ENCODE assay signal across 1 cellular context in the genomic region with DNA sequence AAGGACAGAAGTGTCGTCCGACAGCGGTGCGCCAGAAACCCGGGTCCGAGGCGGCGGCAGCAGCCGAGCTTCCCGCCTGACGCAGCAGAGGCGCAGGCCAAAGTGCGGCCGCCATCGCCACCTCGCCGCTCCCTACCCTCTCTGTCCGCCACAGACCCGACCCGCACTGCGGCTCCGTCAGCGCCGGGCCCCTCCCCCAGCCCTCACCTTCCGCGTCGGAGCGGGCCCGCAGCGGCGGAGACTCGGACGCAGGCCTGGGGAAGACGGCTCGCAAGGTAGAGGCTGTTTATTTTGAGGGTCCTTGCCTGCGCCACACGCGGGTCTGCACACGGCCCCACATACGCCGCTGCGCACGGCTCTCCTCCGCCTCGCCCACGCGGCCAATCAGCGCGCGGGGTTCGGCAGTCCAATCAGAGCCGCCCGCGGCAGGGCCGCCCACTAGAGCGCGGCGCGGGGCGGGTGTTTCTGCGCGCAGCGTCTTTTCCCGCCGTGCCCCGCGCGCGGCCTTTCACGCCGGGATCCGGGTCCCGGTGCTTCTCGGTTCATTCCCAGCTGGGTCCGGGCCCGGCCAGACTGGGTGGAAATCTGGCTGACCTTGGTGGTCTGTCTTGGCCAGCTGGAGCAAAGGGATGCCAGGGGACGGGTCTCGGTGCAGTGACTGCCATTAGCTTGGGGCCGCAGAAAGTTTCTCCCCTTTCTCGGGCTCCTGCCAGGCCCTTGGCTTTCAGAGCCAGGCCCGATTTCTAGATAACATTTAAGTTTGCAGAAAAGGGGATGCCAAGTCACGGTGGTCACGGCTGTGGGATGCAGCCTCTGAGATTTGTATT.
TF ChIP-seq lines count a peak whose summit lies in the region.

A gene (minus strand): TSS at position 328 of the 827 bp plus-strand sequence. CDS start 12,139 bp downstream, outside the sequence.

TF ChIP-seq in GM12878, 131 proteins besides CTCF, POLR2A, EP300 and RAD21 (continued from another document and continues in another):
- TF ChIP-seq, protein P1, sequence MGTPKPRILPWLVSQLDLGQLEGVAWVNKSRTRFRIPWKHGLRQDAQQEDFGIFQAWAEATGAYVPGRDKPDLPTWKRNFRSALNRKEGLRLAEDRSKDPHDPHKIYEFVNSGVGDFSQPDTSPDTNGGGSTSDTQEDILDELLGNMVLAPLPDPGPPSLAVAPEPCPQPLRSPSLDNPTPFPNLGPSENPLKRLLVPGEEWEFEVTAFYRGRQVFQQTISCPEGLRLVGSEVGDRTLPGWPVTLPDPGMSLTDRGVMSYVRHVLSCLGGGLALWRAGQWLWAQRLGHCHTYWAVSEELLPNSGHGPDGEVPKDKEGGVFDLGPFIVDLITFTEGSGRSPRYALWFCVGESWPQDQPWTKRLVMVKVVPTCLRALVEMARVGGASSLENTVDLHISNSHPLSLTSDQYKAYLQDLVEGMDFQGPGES (IDR thresholded peaks at IDR 0.05), result peak; percentile 65; the same call in 1 of the 2 replicates
- TF ChIP-seq YBX1 (IDR thresholded peaks at IDR 0.05) (no peak), TCF12 (IDR thresholded peaks at IDR 0.05; ENCODE audit: low read depth, low read length) (0 out of 2 replicates have a peak, but pooled peaks have one; percentile 49), SP1 (IDR thresholded peaks at IDR 0.05; ENCODE audit: low read depth, low read length) (peak; percentile 76), HCFC1 (IDR thresholded peaks at IDR 0.05; ENCODE audit: low read length) (peak; percentile 53; the same call in 1 of the 2 replicates), GATAD2B (conservative IDR thresholded peaks at IDR 0.05; ENCODE audit: low read depth) (no peak), RUNX3 (IDR thresholded peaks at IDR 0.05; ENCODE audit: low read length) (no peak), ETV6 (conservative IDR thresholded peaks at IDR 0.05 in 1 of 2, IDR thresholded peaks at IDR 0.05 in 1 of 2; ENCODE audit: borderline replicate concordance in 1 of 2, low read depth in 1 of 2) (0 out of 4 replicates have a peak, but pooled peaks of 1 of the 2 experiments have one; percentile 35), JUND (IDR thresholded peaks at IDR 0.05; ENCODE audit: low read depth, low read length) (no peak), TBL1XR1 (IDR thresholded peaks at IDR 0.05; ENCODE audit: low read depth, low read length) (no peak), CHD2 (IDR thresholded peaks at IDR 0.05; ENCODE audit: borderline replicate concordance, low read depth, low read length) (peak; percentile 67), IKZF2 (IDR thresholded peaks at IDR 0.05) (peak; percentile 43 to 59; a peak in 3 of 4 replicates), ZZZ3 (IDR thresholded peaks at IDR 0.05; ENCODE audit: control insufficient read depth, insufficient read length, low read depth) (no peak), EZH2 (IDR thresholded peaks at IDR 0.05; ENCODE audit: borderline replicate concordance, control insufficient read depth, low read depth, low read length) (no peak), RB1 (IDR thresholded peaks at IDR 0.05; ENCODE audit: borderline replicate concordance) (0 out of 2 replicates have a peak, but pooled peaks have one; percentile 64), POLR2AphosphoS2 (IDR thresholded peaks at IDR 0.05; ENCODE audit: low read depth, low read length) (peak; percentile 71), BRCA1 (IDR thresholded peaks at IDR 0.05; ENCODE audit: low read depth, low read length) (no peak), NFXL1 (IDR thresholded peaks at IDR 0.05; ENCODE audit: borderline replicate concordance) (no peak), NR2C1 (IDR thresholded peaks at IDR 0.05) (no peak), FOXM1 (IDR thresholded peaks at IDR 0.05; ENCODE audit: low read depth, low read length) (no peak), RCOR1 (conservative IDR thresholded peaks at IDR 0.05; ENCODE audit: low read depth, low read length) (0 out of 2 replicates have a peak, but pooled peaks have one; percentile 43), HDAC2 (IDR thresholded peaks at IDR 0.05) (no peak), FOS (IDR thresholded peaks at IDR 0.05; ENCODE audit: borderline replicate concordance, extremely low read depth, insufficient read length) (peak; percentile 17)
- TF ChIP-seq, protein P2, sequence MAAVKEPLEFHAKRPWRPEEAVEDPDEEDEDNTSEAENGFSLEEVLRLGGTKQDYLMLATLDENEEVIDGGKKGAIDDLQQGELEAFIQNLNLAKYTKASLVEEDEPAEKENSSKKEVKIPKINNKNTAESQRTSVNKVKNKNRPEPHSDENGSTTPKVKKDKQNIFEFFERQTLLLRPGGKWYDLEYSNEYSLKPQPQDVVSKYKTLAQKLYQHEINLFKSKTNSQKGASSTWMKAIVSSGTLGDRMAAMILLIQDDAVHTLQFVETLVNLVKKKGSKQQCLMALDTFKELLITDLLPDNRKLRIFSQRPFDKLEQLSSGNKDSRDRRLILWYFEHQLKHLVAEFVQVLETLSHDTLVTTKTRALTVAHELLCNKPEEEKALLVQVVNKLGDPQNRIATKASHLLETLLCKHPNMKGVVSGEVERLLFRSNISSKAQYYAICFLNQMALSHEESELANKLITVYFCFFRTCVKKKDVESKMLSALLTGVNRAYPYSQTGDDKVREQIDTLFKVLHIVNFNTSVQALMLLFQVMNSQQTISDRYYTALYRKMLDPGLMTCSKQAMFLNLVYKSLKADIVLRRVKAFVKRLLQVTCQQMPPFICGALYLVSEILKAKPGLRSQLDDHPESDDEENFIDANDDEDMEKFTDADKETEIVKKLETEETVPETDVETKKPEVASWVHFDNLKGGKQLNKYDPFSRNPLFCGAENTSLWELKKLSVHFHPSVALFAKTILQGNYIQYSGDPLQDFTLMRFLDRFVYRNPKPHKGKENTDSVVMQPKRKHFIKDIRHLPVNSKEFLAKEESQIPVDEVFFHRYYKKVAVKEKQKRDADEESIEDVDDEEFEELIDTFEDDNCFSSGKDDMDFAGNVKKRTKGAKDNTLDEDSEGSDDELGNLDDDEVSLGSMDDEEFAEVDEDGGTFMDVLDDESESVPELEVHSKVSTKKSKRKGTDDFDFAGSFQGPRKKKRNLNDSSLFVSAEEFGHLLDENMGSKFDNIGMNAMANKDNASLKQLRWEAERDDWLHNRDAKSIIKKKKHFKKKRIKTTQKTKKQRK (IDR thresholded peaks at IDR 0.05; ENCODE audit: low read depth, low read length), result no peak
- TF ChIP-seq, protein P3, sequence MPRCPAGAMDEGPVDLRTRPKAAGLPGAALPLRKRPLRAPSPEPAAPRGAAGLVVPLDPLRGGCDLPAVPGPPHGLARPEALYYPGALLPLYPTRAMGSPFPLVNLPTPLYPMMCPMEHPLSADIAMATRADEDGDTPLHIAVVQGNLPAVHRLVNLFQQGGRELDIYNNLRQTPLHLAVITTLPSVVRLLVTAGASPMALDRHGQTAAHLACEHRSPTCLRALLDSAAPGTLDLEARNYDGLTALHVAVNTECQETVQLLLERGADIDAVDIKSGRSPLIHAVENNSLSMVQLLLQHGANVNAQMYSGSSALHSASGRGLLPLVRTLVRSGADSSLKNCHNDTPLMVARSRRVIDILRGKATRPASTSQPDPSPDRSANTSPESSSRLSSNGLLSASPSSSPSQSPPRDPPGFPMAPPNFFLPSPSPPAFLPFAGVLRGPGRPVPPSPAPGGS (IDR thresholded peaks at IDR 0.05; ENCODE audit: borderline replicate concordance, insufficient read depth, low read depth, low read length, poor library complexity, severe bottlenecking), result peak; percentile 27
- TF ChIP-seq, protein P4, sequence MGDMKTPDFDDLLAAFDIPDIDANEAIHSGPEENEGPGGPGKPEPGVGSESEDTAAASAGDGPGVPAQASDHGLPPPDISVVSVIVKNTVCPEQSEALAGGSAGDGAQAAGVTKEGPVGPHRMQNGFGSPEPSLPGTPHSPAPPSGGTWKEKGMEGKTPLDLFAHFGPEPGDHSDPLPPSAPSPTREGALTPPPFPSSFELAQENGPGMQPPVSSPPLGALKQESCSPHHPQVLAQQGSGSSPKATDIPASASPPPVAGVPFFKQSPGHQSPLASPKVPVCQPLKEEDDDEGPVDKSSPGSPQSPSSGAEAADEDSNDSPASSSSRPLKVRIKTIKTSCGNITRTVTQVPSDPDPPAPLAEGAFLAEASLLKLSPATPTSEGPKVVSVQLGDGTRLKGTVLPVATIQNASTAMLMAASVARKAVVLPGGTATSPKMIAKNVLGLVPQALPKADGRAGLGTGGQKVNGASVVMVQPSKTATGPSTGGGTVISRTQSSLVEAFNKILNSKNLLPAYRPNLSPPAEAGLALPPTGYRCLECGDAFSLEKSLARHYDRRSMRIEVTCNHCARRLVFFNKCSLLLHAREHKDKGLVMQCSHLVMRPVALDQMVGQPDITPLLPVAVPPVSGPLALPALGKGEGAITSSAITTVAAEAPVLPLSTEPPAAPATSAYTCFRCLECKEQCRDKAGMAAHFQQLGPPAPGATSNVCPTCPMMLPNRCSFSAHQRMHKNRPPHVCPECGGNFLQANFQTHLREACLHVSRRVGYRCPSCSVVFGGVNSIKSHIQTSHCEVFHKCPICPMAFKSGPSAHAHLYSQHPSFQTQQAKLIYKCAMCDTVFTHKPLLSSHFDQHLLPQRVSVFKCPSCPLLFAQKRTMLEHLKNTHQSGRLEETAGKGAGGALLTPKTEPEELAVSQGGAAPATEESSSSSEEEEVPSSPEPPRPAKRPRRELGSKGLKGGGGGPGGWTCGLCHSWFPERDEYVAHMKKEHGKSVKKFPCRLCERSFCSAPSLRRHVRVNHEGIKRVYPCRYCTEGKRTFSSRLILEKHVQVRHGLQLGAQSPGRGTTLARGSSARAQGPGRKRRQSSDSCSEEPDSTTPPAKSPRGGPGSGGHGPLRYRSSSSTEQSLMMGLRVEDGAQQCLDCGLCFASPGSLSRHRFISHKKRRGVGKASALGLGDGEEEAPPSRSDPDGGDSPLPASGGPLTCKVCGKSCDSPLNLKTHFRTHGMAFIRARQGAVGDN (IDR thresholded peaks at IDR 0.05), result peak; percentile 85
- TF ChIP-seq, protein P5, sequence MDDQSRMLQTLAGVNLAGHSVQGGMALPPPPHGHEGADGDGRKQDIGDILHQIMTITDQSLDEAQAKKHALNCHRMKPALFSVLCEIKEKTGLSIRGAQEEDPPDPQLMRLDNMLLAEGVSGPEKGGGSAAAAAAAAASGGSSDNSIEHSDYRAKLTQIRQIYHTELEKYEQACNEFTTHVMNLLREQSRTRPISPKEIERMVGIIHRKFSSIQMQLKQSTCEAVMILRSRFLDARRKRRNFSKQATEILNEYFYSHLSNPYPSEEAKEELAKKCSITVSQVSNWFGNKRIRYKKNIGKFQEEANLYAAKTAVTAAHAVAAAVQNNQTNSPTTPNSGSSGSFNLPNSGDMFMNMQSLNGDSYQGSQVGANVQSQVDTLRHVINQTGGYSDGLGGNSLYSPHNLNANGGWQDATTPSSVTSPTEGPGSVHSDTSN (IDR thresholded peaks at IDR 0.05; ENCODE audit: insufficient replicate concordance, low read depth, low read length), result no peak
- TF ChIP-seq, protein P6, sequence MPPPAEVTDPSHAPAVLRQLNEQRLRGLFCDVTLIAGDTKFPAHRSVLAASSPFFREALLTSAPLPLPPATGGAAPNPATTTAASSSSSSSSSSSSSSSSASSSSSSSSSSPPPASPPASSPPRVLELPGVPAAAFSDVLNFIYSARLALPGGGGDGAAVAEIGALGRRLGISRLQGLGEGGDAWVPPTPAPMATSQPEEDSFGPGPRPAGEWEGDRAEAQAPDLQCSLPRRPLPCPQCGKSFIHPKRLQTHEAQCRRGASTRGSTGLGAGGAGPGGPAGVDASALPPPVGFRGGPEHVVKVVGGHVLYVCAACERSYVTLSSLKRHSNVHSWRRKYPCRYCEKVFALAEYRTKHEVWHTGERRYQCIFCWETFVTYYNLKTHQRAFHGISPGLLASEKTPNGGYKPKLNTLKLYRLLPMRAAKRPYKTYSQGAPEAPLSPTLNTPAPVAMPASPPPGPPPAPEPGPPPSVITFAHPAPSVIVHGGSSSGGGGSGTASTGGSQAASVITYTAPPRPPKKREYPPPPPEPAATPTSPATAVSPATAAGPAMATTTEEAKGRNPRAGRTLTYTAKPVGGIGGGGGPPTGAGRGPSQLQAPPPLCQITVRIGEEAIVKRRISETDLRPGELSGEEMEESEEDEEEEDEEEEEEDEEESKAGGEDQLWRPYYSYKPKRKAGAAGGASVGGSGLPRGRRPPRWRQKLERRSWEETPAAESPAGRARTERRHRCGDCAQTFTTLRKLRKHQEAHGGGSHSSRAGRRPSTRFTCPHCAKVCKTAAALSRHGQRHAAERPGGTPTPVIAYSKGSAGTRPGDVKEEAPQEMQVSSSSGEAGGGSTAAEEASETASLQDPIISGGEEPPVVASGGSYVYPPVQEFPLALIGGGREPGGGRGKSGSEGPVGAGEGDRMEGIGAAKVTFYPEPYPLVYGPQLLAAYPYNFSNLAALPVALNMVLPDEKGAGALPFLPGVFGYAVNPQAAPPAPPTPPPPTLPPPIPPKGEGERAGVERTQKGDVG (CRISPR knock-in tag; IDR thresholded peaks at IDR 0.05), result no peak
- TF ChIP-seq, protein P7, sequence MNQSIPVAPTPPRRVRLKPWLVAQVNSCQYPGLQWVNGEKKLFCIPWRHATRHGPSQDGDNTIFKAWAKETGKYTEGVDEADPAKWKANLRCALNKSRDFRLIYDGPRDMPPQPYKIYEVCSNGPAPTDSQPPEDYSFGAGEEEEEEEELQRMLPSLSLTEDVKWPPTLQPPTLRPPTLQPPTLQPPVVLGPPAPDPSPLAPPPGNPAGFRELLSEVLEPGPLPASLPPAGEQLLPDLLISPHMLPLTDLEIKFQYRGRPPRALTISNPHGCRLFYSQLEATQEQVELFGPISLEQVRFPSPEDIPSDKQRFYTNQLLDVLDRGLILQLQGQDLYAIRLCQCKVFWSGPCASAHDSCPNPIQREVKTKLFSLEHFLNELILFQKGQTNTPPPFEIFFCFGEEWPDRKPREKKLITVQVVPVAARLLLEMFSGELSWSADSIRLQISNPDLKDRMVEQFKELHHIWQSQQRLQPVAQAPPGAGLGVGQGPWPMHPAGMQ (IDR thresholded peaks at IDR 0.05; ENCODE audit: borderline replicate concordance), result no peak
- TF ChIP-seq, protein P8, sequence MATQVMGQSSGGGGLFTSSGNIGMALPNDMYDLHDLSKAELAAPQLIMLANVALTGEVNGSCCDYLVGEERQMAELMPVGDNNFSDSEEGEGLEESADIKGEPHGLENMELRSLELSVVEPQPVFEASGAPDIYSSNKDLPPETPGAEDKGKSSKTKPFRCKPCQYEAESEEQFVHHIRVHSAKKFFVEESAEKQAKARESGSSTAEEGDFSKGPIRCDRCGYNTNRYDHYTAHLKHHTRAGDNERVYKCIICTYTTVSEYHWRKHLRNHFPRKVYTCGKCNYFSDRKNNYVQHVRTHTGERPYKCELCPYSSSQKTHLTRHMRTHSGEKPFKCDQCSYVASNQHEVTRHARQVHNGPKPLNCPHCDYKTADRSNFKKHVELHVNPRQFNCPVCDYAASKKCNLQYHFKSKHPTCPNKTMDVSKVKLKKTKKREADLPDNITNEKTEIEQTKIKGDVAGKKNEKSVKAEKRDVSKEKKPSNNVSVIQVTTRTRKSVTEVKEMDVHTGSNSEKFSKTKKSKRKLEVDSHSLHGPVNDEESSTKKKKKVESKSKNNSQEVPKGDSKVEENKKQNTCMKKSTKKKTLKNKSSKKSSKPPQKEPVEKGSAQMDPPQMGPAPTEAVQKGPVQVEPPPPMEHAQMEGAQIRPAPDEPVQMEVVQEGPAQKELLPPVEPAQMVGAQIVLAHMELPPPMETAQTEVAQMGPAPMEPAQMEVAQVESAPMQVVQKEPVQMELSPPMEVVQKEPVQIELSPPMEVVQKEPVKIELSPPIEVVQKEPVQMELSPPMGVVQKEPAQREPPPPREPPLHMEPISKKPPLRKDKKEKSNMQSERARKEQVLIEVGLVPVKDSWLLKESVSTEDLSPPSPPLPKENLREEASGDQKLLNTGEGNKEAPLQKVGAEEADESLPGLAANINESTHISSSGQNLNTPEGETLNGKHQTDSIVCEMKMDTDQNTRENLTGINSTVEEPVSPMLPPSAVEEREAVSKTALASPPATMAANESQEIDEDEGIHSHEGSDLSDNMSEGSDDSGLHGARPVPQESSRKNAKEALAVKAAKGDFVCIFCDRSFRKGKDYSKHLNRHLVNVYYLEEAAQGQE (IDR thresholded peaks at IDR 0.05; ENCODE audit: low read depth, low read length), result no peak
